Comparison of ENCODE assay signal across 1 cellular context in the genomic region with DNA sequence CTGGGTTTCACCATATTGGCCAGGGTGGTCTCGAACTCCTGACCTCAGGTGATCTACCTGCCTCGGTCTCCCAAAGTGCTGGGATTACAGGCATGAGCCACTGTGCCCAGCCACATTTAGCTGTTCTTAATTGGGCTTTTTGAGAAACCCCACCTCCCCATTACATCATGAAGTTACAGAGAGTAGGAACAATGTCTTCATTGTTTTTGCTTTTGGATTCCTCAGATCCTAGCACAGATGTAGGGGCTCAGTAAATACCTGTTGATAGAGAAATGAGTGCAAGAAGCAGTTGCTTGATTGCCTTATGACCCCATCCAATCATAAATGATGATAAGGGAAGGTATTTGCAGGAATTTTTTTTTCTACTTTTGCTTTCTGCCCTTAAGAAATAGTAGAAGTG.
TF ChIP-seq lines count a peak whose summit lies in the region.

No MANE protein-coding gene starts in this region.

TF ChIP-seq in HepG2, 621 proteins besides CTCF, POLR2A, EP300 and RAD21:
- no peak for TF ChIP-seq SOX13 (IDR thresholded peaks at IDR 0.05)
- peak in 1 of 2 experiments; percentile 56; a peak in 2 of 4 replicates for TF ChIP-seq SOX13 (CRISPR knock-in tag; conservative IDR thresholded peaks at IDR 0.05 in 1 of 2, IDR thresholded peaks at IDR 0.05 in 1 of 2)
- no peak for TF ChIP-seq MAFF (IDR thresholded peaks at IDR 0.05; ENCODE audit: low read depth, low read length)
- no peak for TF ChIP-seq ZNF816 (CRISPR knock-in tag; IDR thresholded peaks at IDR 0.05; ENCODE audit: borderline replicate concordance)
- TF ChIP-seq ZNF713 (CRISPR knock-in tag; IDR thresholded peaks at IDR 0.05): no peak
- TF ChIP-seq, protein P1, sequence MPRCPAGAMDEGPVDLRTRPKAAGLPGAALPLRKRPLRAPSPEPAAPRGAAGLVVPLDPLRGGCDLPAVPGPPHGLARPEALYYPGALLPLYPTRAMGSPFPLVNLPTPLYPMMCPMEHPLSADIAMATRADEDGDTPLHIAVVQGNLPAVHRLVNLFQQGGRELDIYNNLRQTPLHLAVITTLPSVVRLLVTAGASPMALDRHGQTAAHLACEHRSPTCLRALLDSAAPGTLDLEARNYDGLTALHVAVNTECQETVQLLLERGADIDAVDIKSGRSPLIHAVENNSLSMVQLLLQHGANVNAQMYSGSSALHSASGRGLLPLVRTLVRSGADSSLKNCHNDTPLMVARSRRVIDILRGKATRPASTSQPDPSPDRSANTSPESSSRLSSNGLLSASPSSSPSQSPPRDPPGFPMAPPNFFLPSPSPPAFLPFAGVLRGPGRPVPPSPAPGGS (CRISPR knock-in tag; IDR thresholded peaks at IDR 0.05): no peak
- no peak for TF ChIP-seq ZNF674 (CRISPR knock-in tag; IDR thresholded peaks at IDR 0.05; ENCODE audit: low read depth)
- no peak for TF ChIP-seq ZFY (CRISPR knock-in tag; IDR thresholded peaks at IDR 0.05)
- no peak for TF ChIP-seq ZNF263 (CRISPR knock-in tag; IDR thresholded peaks at IDR 0.05)
- no peak for TF ChIP-seq TBL1XR1 (IDR thresholded peaks at IDR 0.05; ENCODE audit: borderline replicate concordance, low read length, partially characterized antibody)
- peak; percentile 36 for TF ChIP-seq CEBPG (CRISPR knock-in tag; IDR thresholded peaks at IDR 0.05)
- TF ChIP-seq SIN3A (IDR thresholded peaks at IDR 0.05; ENCODE audit: borderline replicate concordance, low read depth, low read length): no peak
- no peak for TF ChIP-seq ZFYVE20 (CRISPR knock-in tag; IDR thresholded peaks at IDR 0.05; ENCODE audit: borderline replicate concordance, low read depth)
- no peak for TF ChIP-seq HOXA3 (CRISPR knock-in tag; IDR thresholded peaks at IDR 0.05)
- no peak for TF ChIP-seq GTF2F1 (IDR thresholded peaks at IDR 0.05; ENCODE audit: low read length)
- TF ChIP-seq, protein P2, sequence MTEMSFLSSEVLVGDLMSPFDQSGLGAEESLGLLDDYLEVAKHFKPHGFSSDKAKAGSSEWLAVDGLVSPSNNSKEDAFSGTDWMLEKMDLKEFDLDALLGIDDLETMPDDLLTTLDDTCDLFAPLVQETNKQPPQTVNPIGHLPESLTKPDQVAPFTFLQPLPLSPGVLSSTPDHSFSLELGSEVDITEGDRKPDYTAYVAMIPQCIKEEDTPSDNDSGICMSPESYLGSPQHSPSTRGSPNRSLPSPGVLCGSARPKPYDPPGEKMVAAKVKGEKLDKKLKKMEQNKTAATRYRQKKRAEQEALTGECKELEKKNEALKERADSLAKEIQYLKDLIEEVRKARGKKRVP (CRISPR knock-in tag; IDR thresholded peaks at IDR 0.05): peak in 1 of 2 experiments; percentile 51; a peak in 1 of 4 replicates
- no peak for TF ChIP-seq TOPORS (CRISPR knock-in tag; IDR thresholded peaks at IDR 0.05)
- TF ChIP-seq SRF (IDR thresholded peaks at IDR 0.05; ENCODE audit: low read depth, low read length): no peak
- no peak for TF ChIP-seq MZF1 (CRISPR knock-in tag; IDR thresholded peaks at IDR 0.05; ENCODE audit: borderline replicate concordance)
- no peak for TF ChIP-seq ZNF292 (CRISPR knock-in tag; IDR thresholded peaks at IDR 0.05; ENCODE audit: borderline replicate concordance, low read depth)
- TF ChIP-seq ZNF883 (CRISPR knock-in tag; IDR thresholded peaks at IDR 0.05; ENCODE audit: not compliant biosample characterization): no peak
